In the genomic region with DNA sequence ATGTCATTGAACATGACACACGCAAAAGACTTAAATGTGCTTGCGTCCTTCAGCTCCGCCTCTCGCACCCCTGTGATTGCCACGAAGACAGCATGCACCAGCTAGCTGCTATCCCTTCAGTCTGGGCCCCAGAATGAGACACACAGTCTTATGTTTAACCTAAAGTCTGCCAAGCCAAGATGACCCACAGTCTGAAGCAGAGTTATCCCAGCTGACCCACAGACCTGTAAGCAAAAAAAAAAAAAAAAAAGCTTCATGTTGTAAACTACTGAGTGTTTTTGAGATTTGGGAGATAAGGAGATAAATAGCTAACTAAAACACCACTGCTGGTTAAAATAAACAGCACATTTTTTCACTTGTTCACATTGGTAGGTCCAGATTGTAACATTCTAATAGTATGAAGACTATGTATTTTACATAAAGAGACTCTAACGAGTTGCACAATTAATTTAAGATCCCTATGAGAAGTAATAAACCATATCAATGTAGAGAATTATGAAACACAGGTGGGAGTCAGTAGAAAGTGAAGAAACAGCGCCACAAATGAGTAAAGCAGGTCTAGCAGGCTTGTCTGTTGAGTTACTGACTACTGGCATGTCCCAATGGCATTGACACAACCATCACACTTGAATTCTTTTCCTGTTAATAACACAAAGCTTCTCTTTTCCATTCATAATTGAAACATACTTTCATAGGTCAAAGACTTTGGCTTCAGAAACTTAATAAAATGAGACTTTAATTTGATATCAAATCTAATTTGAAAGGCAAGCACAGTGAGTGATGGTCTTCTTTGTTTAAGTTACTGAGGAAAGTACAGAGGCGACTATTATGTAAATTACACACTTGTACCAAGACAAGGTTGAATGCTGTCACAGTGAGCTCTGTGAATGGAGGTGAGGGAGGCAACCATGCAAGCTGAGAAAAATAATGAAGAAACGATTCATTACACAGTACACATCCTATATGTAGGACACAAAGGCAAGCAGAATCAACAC, we compare ENCODE assay signal across 1 cellular context.
TF ChIP-seq lines count a peak whose summit lies in the region.

No MANE protein-coding gene starts in this region.

TF ChIP-seq in IMR-90, 13 proteins besides CTCF, POLR2A, EP300 and RAD21:
- TF ChIP-seq NFE2L2 (IDR thresholded peaks at IDR 0.05; ENCODE audit: low read depth, low read length) (no peak), CHD1 (IDR thresholded peaks at IDR 0.05; ENCODE audit: low read depth, low read length) (no peak), BHLHE40 (IDR thresholded peaks at IDR 0.05; ENCODE audit: low read depth, low read length) (no peak), MAZ (IDR thresholded peaks at IDR 0.05; ENCODE audit: borderline replicate concordance, low read depth, low read length) (no peak)
